Comparison of ENCODE assay signal across 18 cellular contexts in the genomic region with DNA sequence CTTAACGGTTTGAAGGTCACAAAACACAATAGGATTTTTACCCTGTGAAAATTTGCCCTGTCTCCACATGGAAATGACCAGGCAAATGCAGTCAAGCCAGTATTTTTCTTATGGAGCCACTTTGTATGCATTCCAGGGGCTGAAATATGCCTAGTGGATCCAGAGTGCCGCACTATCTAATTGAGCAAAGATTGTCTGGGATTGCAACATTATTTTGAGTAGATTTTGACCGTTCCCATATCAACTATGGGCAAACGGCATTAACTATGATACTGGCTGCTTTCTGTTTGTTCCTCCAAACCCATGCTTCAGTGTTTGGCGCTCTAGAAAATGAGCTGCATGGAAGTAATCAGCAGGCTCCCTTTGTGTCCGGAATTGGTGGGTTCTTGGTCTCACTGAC.
DNase-seq lines count a peak whose midpoint lies in the region; ATAC-seq and TF ChIP-seq lines count a peak whose summit lies in the region.
"Had no signal": no experiment of that assay in that cellular context is flagged by ENCODE, and none has a peak within 500 bp of the region (broad histone marks: within the 10 kb centered on the region; RNA-seq: fewer than 3 reads in every experiment).

No MANE protein-coding gene starts in this region.

- H3K27me3 ChIP-seq in WERI-Rb-1 (ENCODE audit: insufficient read depth, low read depth, severe bottlenecking): no peaks in the 10 kb centered on the region
- H3K27me3 ChIP-seq in neuron (ENCODE audit: insufficient read depth, low read length): no peaks in the 10 kb centered on the region
- H3K27me3 ChIP-seq in right atrium auricular region: no peaks in the 10 kb centered on the region
- H3K27me3 ChIP-seq: BE2C, SJCRH30 had no signal

- H3K36me3 Mint-ChIP-seq in activated CD4-positive, alpha-beta T cell treated with anti-CD3 and anti-CD28 coated beads for 36 hours (ENCODE audit: low read depth): no peaks in the 10 kb centered on the region
- H3K36me3 Mint-ChIP-seq: CD4-positive, alpha-beta memory T cell had no signal

- CTCF ChIA-PET in activated CD4-positive, alpha-beta T cell treated with anti-CD3 and anti-CD28 coated beads for 36 hours (lab: Charles Lee): interaction anchor here (1.2 kb wide), 1 partner anchor 45 kb away, joined by 3 read pairs; no protein-coding TSS in a partner anchor

- H2AFZ ChIP-seq in neuron (ENCODE audit: low read depth, low read length): peak overlapping the region; percentile 19

- no peak for ATAC-seq in activated CD4-positive, alpha-beta T cell treated with anti-CD3 and anti-CD28 coated beads for 36 hours

- H3K9me3 ChIP-seq in WERI-Rb-1 (ENCODE audit: severe bottlenecking) (peaks cover 6% of the 10 kb centered on the region), neuron (ENCODE audit: low read length) (no peaks in the 10 kb centered on the region), right atrium auricular region (no peaks in the 10 kb centered on the region)
- H3K9me3 ChIP-seq: BE2C, HAP-1, SJCRH30 had no signal

- no peak for DNase-seq in WERI-Rb-1
- peak; percentile 10 for DNase-seq in fibroblast of the aortic adventitia (ENCODE audit: low read depth)
- no peak for DNase-seq in activated CD4-positive, alpha-beta T cell treated with anti-CD3 and anti-CD28 coated beads for 36 hours
- no peak for DNase-seq in COLO829 (ENCODE audit: low spot score)
- DNase-seq in activated CD8-positive, alpha-beta memory T cell treated with anti-CD3 and anti-CD28 coated beads, Interleukin-2, amount 50 U/mL, for 48 hours: no peak
- no peak for DNase-seq in right atrium auricular region (ENCODE audit: low spot score)
- DNase-seq: BE2C; CD4-positive, alpha-beta memory T cell; DMS79; MV-4-11; NCI-H1436; NCI-H2029 treated with DMSO at 0.1 percent for 48 hours; NCI-H2171 treated with DMSO at 0.1 percent for 48 hours; NCI-H774; SJCRH30 had no signal

- H3K9me3 Mint-ChIP-seq in activated CD4-positive, alpha-beta T cell treated with anti-CD3 and anti-CD28 coated beads for 36 hours (ENCODE audit: low read depth): no peaks in the 10 kb centered on the region

- H3K27ac ChIP-seq in WERI-Rb-1 (peak overlapping the region; percentile 38), right atrium auricular region (no peak overlapping the region)
- H3K27ac ChIP-seq: RWPE1, SJCRH30 had no signal

- TF ChIP-seq CTCF in WERI-Rb-1 (IDR thresholded peaks at IDR 0.05; ENCODE audit: low read depth, low read length): no peak
- TF ChIP-seq CTCF in fibroblast of the aortic adventitia (IDR thresholded peaks at IDR 0.05; ENCODE audit: insufficient read depth, low read length): no peak
- no peak for TF ChIP-seq CTCF in right atrium auricular region (IDR thresholded peaks at IDR 0.05)

- H3K4me3 Mint-ChIP-seq in activated CD4-positive, alpha-beta T cell treated with anti-CD3 and anti-CD28 coated beads for 36 hours: no peak overlapping the region

- peaks cover 26% of the 10 kb centered on the region for H3K4me1 Mint-ChIP-seq in activated CD4-positive, alpha-beta T cell treated with anti-CD3 and anti-CD28 coated beads for 36 hours

- H3K36me3 ChIP-seq in WERI-Rb-1: no peaks in the 10 kb centered on the region
- H3K36me3 ChIP-seq in neuron (ENCODE audit: insufficient read depth, low read length): no peaks in the 10 kb centered on the region
- no peaks in the 10 kb centered on the region for H3K36me3 ChIP-seq in right atrium auricular region
- H3K36me3 ChIP-seq: BE2C, HAP-1, SJCRH30 had no signal

- POLR2A ChIA-PET in activated CD4-positive, alpha-beta T cell treated with anti-CD3 and anti-CD28 coated beads for 36 hours (lab: Charles Lee): no interaction called here

- H3K4me3 ChIP-seq in WERI-Rb-1 (ENCODE audit: low read depth, low read length) (no peak overlapping the region), fibroblast of the aortic adventitia (ENCODE audit: low read depth, low read length) (no peak overlapping the region), neuron (ENCODE audit: low read length) (no peak overlapping the region), right atrium auricular region (no peak overlapping the region)
- H3K4me3 ChIP-seq: HAP-1, SJCRH30 had no signal

- no peaks in the 10 kb centered on the region for H3K27me3 Mint-ChIP-seq in activated CD4-positive, alpha-beta T cell treated with anti-CD3 and anti-CD28 coated beads for 36 hours
- H3K27me3 Mint-ChIP-seq: CD4-positive, alpha-beta memory T cell had no signal

- H3K4me1 ChIP-seq in neuron (ENCODE audit: insufficient read depth, low read length): no peaks in the 10 kb centered on the region
- H3K4me1 ChIP-seq in right atrium auricular region: peaks cover 0 to 4% of the 10 kb centered on the region in 2 donors
- H3K4me1 ChIP-seq: BE2C, HAP-1 had no signal

- intact Hi-C loops in activated CD4-positive, alpha-beta T cell treated with anti-CD3 and anti-CD28 coated beads for 36 hours (cut with DNase I, micrococcal nuclease): no loop called here

- H3K27ac Mint-ChIP-seq in activated CD4-positive, alpha-beta T cell treated with anti-CD3 and anti-CD28 coated beads for 36 hours: no peak overlapping the region
